Comparison of ENCODE assay signal across 2 cellular contexts in genomic region chr12:132500856-132501180, GRCh38.
TF ChIP-seq lines count a peak whose summit lies in the region.

No MANE protein-coding gene starts in this region.

TF ChIP-seq in HepG2, 621 proteins besides CTCF, POLR2A, EP300 and RAD21:
- peak; percentile 13; the same call in 1 of the 2 replicates for TF ChIP-seq ZNF687 (CRISPR knock-in tag; IDR thresholded peaks at IDR 0.05)
- no peak for TF ChIP-seq ZSCAN5A (CRISPR knock-in tag; IDR thresholded peaks at IDR 0.05; ENCODE audit: borderline replicate concordance)
TF ChIP-seq in HepG2: peak in this region for 1.

TF ChIP-seq in K562, 482 proteins besides CTCF, POLR2A, EP300 and RAD21:
- no peak for TF ChIP-seq POU5F1 (IDR thresholded peaks at IDR 0.05; ENCODE audit: borderline replicate concordance, low read depth, low read length, partially characterized antibody)
- no peak for TF ChIP-seq DEAF1 (CRISPR knock-in tag; IDR thresholded peaks at IDR 0.05)
- TF ChIP-seq L3MBTL2 (IDR thresholded peaks at IDR 0.05), result no peak
- 0 out of 2 replicates have a peak, but pooled peaks have one; percentile 17 for TF ChIP-seq POLR2G (IDR thresholded peaks at IDR 0.05; ENCODE audit: low read depth, low read length)
